ENCODE assay signal across 24 cellular contexts in the genomic region with DNA sequence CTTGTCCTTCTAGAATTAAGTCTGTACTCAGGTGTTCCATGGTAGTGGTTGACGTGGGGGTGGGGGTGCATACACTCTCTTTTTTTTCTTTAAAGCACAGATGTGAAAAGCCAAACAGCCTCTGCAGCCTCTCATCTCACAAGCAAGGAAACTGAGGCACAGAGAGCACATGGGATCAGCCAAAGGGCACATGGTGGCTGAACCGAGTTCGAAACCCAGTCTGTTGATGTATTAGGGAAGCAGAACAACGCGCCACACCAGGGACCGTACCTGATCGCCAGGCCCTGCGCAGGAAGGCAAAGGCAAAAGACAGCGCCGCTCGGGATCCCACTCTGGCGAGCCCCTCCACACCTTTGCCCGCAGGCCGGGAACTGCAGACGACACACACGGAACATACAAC.
"Had no signal": no experiment of that assay in that cellular context is flagged by ENCODE, and none has a peak within 500 bp of the region (broad histone marks: within the 10 kb centered on the region; RNA-seq: fewer than 3 reads in every experiment).

No MANE protein-coding gene starts in this region.

- H3K4me2 ChIP-seq: SK-N-SH had no signal

- H3K9me3 ChIP-seq: SK-N-SH had no signal

- H3K9ac ChIP-seq: SK-N-SH had no signal

- FAIRE-seq: HTR-8/SVneo had no signal

- H3K27ac ChIP-seq: HL-60, RWPE1 had no signal

- ATAC-seq: Panc1, PC-3 had no signal

- DNase-seq: KBM-7, MV-4-11, NCI-H1048, NCI-H1105, NCI-H1417 treated with DMSO at 0.1 percent for 48 hours, NCI-H146, NCI-H1694 treated with DMSO at 0.1 percent for 48 hours, NCI-H1930, NCI-H2081, NCI-H2107, NCI-H2171, NCI-H226, NCI-H446, NCI-H510A, NCI-H524 treated with DMSO at 0.1 percent for 48 hours, NCI-H69, NCI-H774, PC-3, SHP77, SK-N-SH had no signal
